ENCODE assay signal across 12 cellular contexts in genomic region chr12:3119745-3120660, GRCh38. TPM values are rescaled to one million over a fixed set of nuclear protein-coding genes. Genes with fewer than 3 reads are reported as not detected.
DNase-seq lines count a peak whose midpoint lies in the region; ATAC-seq and TF ChIP-seq lines count a peak whose summit lies in the region.
"Had no signal": no experiment of that assay in that cellular context is flagged by ENCODE, and none has a peak within 500 bp of the region (broad histone marks: within the 10 kb centered on the region; RNA-seq: fewer than 3 reads in every experiment).

No MANE protein-coding gene starts in this region.

- peak overlapping the region; percentile 39 for H3K4me3 Mint-ChIP-seq in activated naive CD8-positive, alpha-beta T cell treated with anti-CD3 and anti-CD28 coated beads, Interleukin-2, amount 10 ng/mL, durations not matched to agents 7 days and 5 days
- H3K4me3 Mint-ChIP-seq in activated naive CD8-positive, alpha-beta T cell treated with anti-CD3 and anti-CD28 coated beads for 36 hours, result no peak overlapping the region
- H3K4me3 Mint-ChIP-seq in mesothelial cell of epicardium, result no peak overlapping the region
- no peak overlapping the region for H3K4me3 Mint-ChIP-seq in activated CD8-positive, alpha-beta memory T cell treated with anti-CD3 and anti-CD28 coated beads, Interleukin-2, amount 10 ng/mL, durations not matched to agents 7 days and 5 days
- H3K4me3 Mint-ChIP-seq: stimulated activated naive CD8-positive, alpha-beta T cell treated with anti-CD3 and anti-CD28 coated beads, Interleukin-15, Interleukin-2, amounts not matched to agents 100 ng/mL and 50 ng/mL, for 24 hours had no signal

- POLR2A ChIA-PET in activated naive CD8-positive, alpha-beta T cell treated with anti-CD3 and anti-CD28 coated beads, Interleukin-2, amount 10 ng/mL, durations not matched to agents 7 days and 5 days (lab: Charles Lee), result interaction anchor here (0.6 kb wide), 1 partner anchor 172 kb away, joined by 3 read pairs; no protein-coding TSS in a partner anchor

- peak; percentile 37 for ATAC-seq in activated naive CD8-positive, alpha-beta T cell treated with anti-CD3 and anti-CD28 coated beads, Interleukin-2, amount 10 ng/mL, durations not matched to agents 7 days and 5 days (ENCODE audit: low read depth)
- ATAC-seq in esophagus mucosa, result peak; percentile 74
- ATAC-seq in activated CD8-positive, alpha-beta memory T cell treated with anti-CD3 and anti-CD28 coated beads, Interleukin-2, amount 10 ng/mL, durations not matched to agents 7 days and 5 days, result no peak

- no peaks in the 10 kb centered on the region for H3K9me3 Mint-ChIP-seq in activated naive CD8-positive, alpha-beta T cell treated with anti-CD3 and anti-CD28 coated beads, Interleukin-2, amount 10 ng/mL, durations not matched to agents 7 days and 5 days
- no peaks in the 10 kb centered on the region for H3K9me3 Mint-ChIP-seq in activated naive CD8-positive, alpha-beta T cell treated with anti-CD3 and anti-CD28 coated beads for 36 hours
- peaks cover 7% of the 10 kb centered on the region for H3K9me3 Mint-ChIP-seq in mesothelial cell of epicardium
- no peaks in the 10 kb centered on the region for H3K9me3 Mint-ChIP-seq in activated CD8-positive, alpha-beta memory T cell treated with anti-CD3 and anti-CD28 coated beads, Interleukin-2, amount 10 ng/mL, durations not matched to agents 7 days and 5 days (ENCODE audit: low read depth)
- H3K9me3 Mint-ChIP-seq: stimulated activated naive CD8-positive, alpha-beta T cell treated with anti-CD3 and anti-CD28 coated beads, Interleukin-15, Interleukin-2, amounts not matched to agents 100 ng/mL and 50 ng/mL, for 24 hours had no signal

- H3K36me3 Mint-ChIP-seq in activated naive CD8-positive, alpha-beta T cell treated with anti-CD3 and anti-CD28 coated beads, Interleukin-2, amount 10 ng/mL, durations not matched to agents 7 days and 5 days, result no peaks in the 10 kb centered on the region
- no peaks in the 10 kb centered on the region for H3K36me3 Mint-ChIP-seq in activated naive CD8-positive, alpha-beta T cell treated with anti-CD3 and anti-CD28 coated beads for 36 hours
- H3K36me3 Mint-ChIP-seq in mesothelial cell of epicardium, result peaks cover 7% of the 10 kb centered on the region
- H3K36me3 Mint-ChIP-seq in activated CD8-positive, alpha-beta memory T cell treated with anti-CD3 and anti-CD28 coated beads, Interleukin-2, amount 10 ng/mL, durations not matched to agents 7 days and 5 days, result no peaks in the 10 kb centered on the region

- H3K4me1 Mint-ChIP-seq in activated naive CD8-positive, alpha-beta T cell treated with anti-CD3 and anti-CD28 coated beads, Interleukin-2, amount 10 ng/mL, durations not matched to agents 7 days and 5 days, result peaks cover 20% of the 10 kb centered on the region
- peaks cover 21% of the 10 kb centered on the region for H3K4me1 Mint-ChIP-seq in activated naive CD8-positive, alpha-beta T cell treated with anti-CD3 and anti-CD28 coated beads for 36 hours
- peaks cover 32% of the 10 kb centered on the region for H3K4me1 Mint-ChIP-seq in mesothelial cell of epicardium
- H3K4me1 Mint-ChIP-seq in activated CD8-positive, alpha-beta memory T cell treated with anti-CD3 and anti-CD28 coated beads, Interleukin-2, amount 10 ng/mL, durations not matched to agents 7 days and 5 days, result peaks cover 11% of the 10 kb centered on the region

- no peak for TF ChIP-seq CTCF in mesothelial cell of epicardium (IDR thresholded peaks at IDR 0.05; ENCODE audit: unreplicated experiment)

- no peak for DNase-seq in activated naive CD8-positive, alpha-beta T cell treated with anti-CD3 and anti-CD28 coated beads, Interleukin-2, amount 10 ng/mL, durations not matched to agents 7 days and 5 days
- DNase-seq in activated naive CD8-positive, alpha-beta T cell treated with anti-CD3 and anti-CD28 coated beads for 36 hours, result no peak
- DNase-seq in mesothelial cell of epicardium (ENCODE audit: low spot score in 2 of 2, unreplicated experiment in 2 of 2), result no peak
- DNase-seq in NCI-H1436 treated with DMSO at 0.1 percent for 48 hours (lab: John Stamatoyannopoulos, UW), result no peak
- DNase-seq in Kasumi-1 (lab: John Stamatoyannopoulos, UW), result no peak
- DNase-seq in DMS53 treated with DMSO at 0.1 percent for 48 hours (lab: John Stamatoyannopoulos, UW; ENCODE audit: unreplicated experiment), result no peak
- no peak for DNase-seq in activated CD8-positive, alpha-beta memory T cell treated with anti-CD3 and anti-CD28 coated beads, Interleukin-2, amount 10 ng/mL, durations not matched to agents 7 days and 5 days
- DNase-seq: ACHN, NCI-H510A treated with DMSO at 0.1 percent for 48 hours had no signal

- H3K27ac Mint-ChIP-seq in activated naive CD8-positive, alpha-beta T cell treated with anti-CD3 and anti-CD28 coated beads, Interleukin-2, amount 10 ng/mL, durations not matched to agents 7 days and 5 days, result no peak overlapping the region
- no peak overlapping the region for H3K27ac Mint-ChIP-seq in activated naive CD8-positive, alpha-beta T cell treated with anti-CD3 and anti-CD28 coated beads for 36 hours
- peak overlapping the region; percentile 51 for H3K27ac Mint-ChIP-seq in mesothelial cell of epicardium
- H3K27ac Mint-ChIP-seq in activated CD8-positive, alpha-beta memory T cell treated with anti-CD3 and anti-CD28 coated beads, Interleukin-2, amount 10 ng/mL, durations not matched to agents 7 days and 5 days, result no peak overlapping the region
- H3K27ac Mint-ChIP-seq: stimulated activated naive CD8-positive, alpha-beta T cell treated with anti-CD3 and anti-CD28 coated beads, Interleukin-15, Interleukin-2, amounts not matched to agents 100 ng/mL and 50 ng/mL, for 24 hours had no signal

- H3K27me3 Mint-ChIP-seq in activated naive CD8-positive, alpha-beta T cell treated with anti-CD3 and anti-CD28 coated beads, Interleukin-2, amount 10 ng/mL, durations not matched to agents 7 days and 5 days, result peaks cover 47% of the 10 kb centered on the region
- H3K27me3 Mint-ChIP-seq in activated naive CD8-positive, alpha-beta T cell treated with anti-CD3 and anti-CD28 coated beads for 36 hours, result peaks cover 46% of the 10 kb centered on the region
- H3K27me3 Mint-ChIP-seq in mesothelial cell of epicardium (ENCODE audit: low read depth), result no peaks in the 10 kb centered on the region
- peaks cover 35% of the 10 kb centered on the region for H3K27me3 Mint-ChIP-seq in activated CD8-positive, alpha-beta memory T cell treated with anti-CD3 and anti-CD28 coated beads, Interleukin-2, amount 10 ng/mL, durations not matched to agents 7 days and 5 days

- CTCF ChIA-PET in activated CD8-positive, alpha-beta memory T cell treated with anti-CD3 and anti-CD28 coated beads, Interleukin-2, amount 10 ng/mL, durations not matched to agents 7 days and 5 days (lab: Charles Lee), result interaction anchor here (0.6 to 3.8 kb wide), 2 partner anchors 15 to 156 kb away, joined by 3 to 9 read pairs; no protein-coding TSS in a partner anchor

RNA-seq across cellular contexts. Expression of gene TSPAN9, which starts 42.8 kb away (rescaled TPM):
- total RNA-seq in activated naive CD8-positive, alpha-beta T cell treated with anti-CD3 and anti-CD28 coated beads, Interleukin-2, amount 10 ng/mL, durations not matched to agents 7 days and 5 days, result under 1 TPM; 0.42 to 0.60 TPM
- total RNA-seq in activated naive CD8-positive, alpha-beta T cell treated with anti-CD3 and anti-CD28 coated beads for 36 hours, result under 1 TPM; 0.24 to 0.31 TPM
- total RNA-seq in esophagus mucosa (15.9 TPM), mesothelial cell of epicardium (46.7 to 49.4 TPM (median 48.8 TPM) in 3 replicates)
- not detected for total RNA-seq in activated CD8-positive, alpha-beta memory T cell treated with anti-CD3 and anti-CD28 coated beads, Interleukin-2, amount 10 ng/mL, durations not matched to agents 7 days and 5 days
- total RNA-seq: T-helper 2 cell treated with Interferon-gamma antibody and Interleukin-4, amounts not matched to agents 100 ng/mL and 5 ng/mL, for 36 hours had no signal

Comparison
In these comparisons a context has a peak if more than half of its experiments do, and no peak if none do; other contexts are left out.
1. RNA of gene TSPAN9, which starts 42.8 kb away (total RNA-seq): 46.7 to 49.4 TPM in mesothelial cell of epicardium and 15.9 TPM in esophagus mucosa (single experiment); 0.42 to 0.60 TPM in activated naive CD8-positive, alpha-beta T cell treated with anti-CD3 and anti-CD28 coated beads, Interleukin-2, amount 10 ng/mL, durations not matched to agents 7 days and 5 days, 0.24 to 0.31 TPM in activated naive CD8-positive, alpha-beta T cell treated with anti-CD3 and anti-CD28 coated beads for 36 hours and not detected in activated CD8-positive, alpha-beta memory T cell treated with anti-CD3 and anti-CD28 coated beads, Interleukin-2, amount 10 ng/mL, durations not matched to agents 7 days and 5 days; every median in the first group is over 10 times any median in the second.